Comparison of ENCODE assay signal across 14 cellular contexts in genomic region chrY:7275019-7275418, GRCh38.
A peak's percentile ranks its signal among the peaks of the same experiment; 100 is the strongest.
DNase-seq lines count a peak whose midpoint lies in the region; ATAC-seq and TF ChIP-seq lines count a peak whose summit lies in the region.
"Had no signal": no experiment of that assay in that cellular context is flagged by ENCODE, and none has a peak within 500 bp of the region (broad histone marks: within the 10 kb centered on the region; RNA-seq: fewer than 3 reads in every experiment).

No MANE protein-coding gene starts in this region.

- ATAC-seq in activated naive CD8-positive, alpha-beta T cell treated with anti-CD3 and anti-CD28 coated beads, Interleukin-2, amount 50 U/mL, for 24 hours, result no peak
- ATAC-seq: PC-3 had no signal

- H3K9me3 ChIP-seq in mesodermal cell (ENCODE audit: control insufficient read depth, low read length), result no peaks in the 10 kb centered on the region
- H3K9me3 ChIP-seq: transverse colon had no signal

- 0% methylated on average over 12 of the region's 18 CpGs; no CpG with 5 or more reads in 1 of the 2 experiments for WGBS in mesodermal cell (ENCODE audit: insufficient coverage in 2 of 2), 2 experiments

- H3K36me3 ChIP-seq in mesodermal cell (ENCODE audit: control insufficient read depth, insufficient read depth, low read length), result no peaks in the 10 kb centered on the region
- H3K36me3 ChIP-seq: transverse colon had no signal

- H3K27ac ChIP-seq in mesodermal cell (ENCODE audit: low read depth, low read length, severe bottlenecking), result no peak overlapping the region

- peaks cover 39% of the 10 kb centered on the region for H3K4me1 Mint-ChIP-seq in activated naive CD8-positive, alpha-beta T cell treated with anti-CD3 and anti-CD28 coated beads, Interleukin-2, amount 50 U/mL, for 24 hours
- no peaks in the 10 kb centered on the region for H3K4me1 Mint-ChIP-seq in chondrocyte (ENCODE audit: low read depth)
- H3K4me1 Mint-ChIP-seq: nephron progenitor cell had no signal

- no peak for TF ChIP-seq CTCF in chondrocyte (IDR thresholded peaks at IDR 0.05)

- peak; percentile 10 for DNase-seq in AG20443 (ENCODE audit: low spot score)
- DNase-seq in HCEC 1CT, result peak; percentile 3
- DNase-seq in activated naive CD8-positive, alpha-beta T cell treated with anti-CD3 and anti-CD28 coated beads, Interleukin-2, amount 50 U/mL, for 24 hours, result peak; percentile 9
- no peak for DNase-seq in chondrocyte (ENCODE audit: low spot score)
- DNase-seq in NCI-H1105 (lab: John Stamatoyannopoulos, UW), result no peak
- DNase-seq in NCI-H2171 treated with DMSO at 0.1 percent for 48 hours (lab: John Stamatoyannopoulos, UW), result no peak
- no peak for DNase-seq in RKO (ENCODE audit: low spot score)
- DNase-seq: DMS 273 treated with DMSO at 0.1 percent for 48 hours, H7, NCI-H1436, nephron progenitor cell, PC-3, transverse colon had no signal

- peak overlapping the region; percentile 57 for H3K4me3 ChIP-seq in mesodermal cell (ENCODE audit: extremely low read depth, insufficient read depth, low read length, poor library complexity, severe bottlenecking)

- H3K4me3 Mint-ChIP-seq in activated naive CD8-positive, alpha-beta T cell treated with anti-CD3 and anti-CD28 coated beads, Interleukin-2, amount 50 U/mL, for 24 hours, result peak overlapping the region; percentile 96
- H3K4me3 Mint-ChIP-seq in chondrocyte (ENCODE audit: unreplicated experiment), result no peak overlapping the region
- H3K4me3 Mint-ChIP-seq: nephron progenitor cell had no signal

- H3K4me1 ChIP-seq in mesodermal cell (ENCODE audit: control insufficient read depth, insufficient read depth, low read length, poor library complexity, severe bottlenecking), result peaks cover 8% of the 10 kb centered on the region

- no peaks in the 10 kb centered on the region for H3K9me3 Mint-ChIP-seq in activated naive CD8-positive, alpha-beta T cell treated with anti-CD3 and anti-CD28 coated beads, Interleukin-2, amount 50 U/mL, for 24 hours
- H3K9me3 Mint-ChIP-seq in chondrocyte (ENCODE audit: low read depth), result no peaks in the 10 kb centered on the region
- H3K9me3 Mint-ChIP-seq: nephron progenitor cell had no signal

- peaks cover 3% of the 10 kb centered on the region for H3K36me3 Mint-ChIP-seq in activated naive CD8-positive, alpha-beta T cell treated with anti-CD3 and anti-CD28 coated beads, Interleukin-2, amount 50 U/mL, for 24 hours (ENCODE audit: low read depth)
- no peaks in the 10 kb centered on the region for H3K36me3 Mint-ChIP-seq in chondrocyte (ENCODE audit: low read depth)

- H3K27ac Mint-ChIP-seq in activated naive CD8-positive, alpha-beta T cell treated with anti-CD3 and anti-CD28 coated beads, Interleukin-2, amount 50 U/mL, for 24 hours, result peak overlapping the region; percentile 96
- no peak overlapping the region for H3K27ac Mint-ChIP-seq in chondrocyte (ENCODE audit: unreplicated experiment)
- H3K27ac Mint-ChIP-seq: nephron progenitor cell had no signal

- H3K27me3 Mint-ChIP-seq in activated naive CD8-positive, alpha-beta T cell treated with anti-CD3 and anti-CD28 coated beads, Interleukin-2, amount 50 U/mL, for 24 hours, result no peaks in the 10 kb centered on the region
- H3K27me3 Mint-ChIP-seq in chondrocyte (ENCODE audit: low read depth), result no peaks in the 10 kb centered on the region

Comparison
In these comparisons a context has a peak if more than half of its experiments do, and no peak if none do; other contexts are left out.
1. DNase-seq: peak in AG20443 (single experiment), HCEC 1CT (single experiment) and activated naive CD8-positive, alpha-beta T cell treated with anti-CD3 and anti-CD28 coated beads, Interleukin-2, amount 50 U/mL, for 24 hours (single experiment); none in chondrocyte (single experiment), NCI-H1105 (single experiment), NCI-H2171 treated with DMSO at 0.1 percent for 48 hours (single experiment) and RKO (single experiment).